8 cellular contexts compared by ENCODE assay signal in genomic region chr16:30924086-30924714, GRCh38. TPM values are rescaled to one million over a fixed set of nuclear protein-coding genes. Genes with fewer than 3 reads are reported as not detected.
A peak's percentile ranks its signal among the peaks of the same experiment; 100 is the strongest.
DNase-seq lines count a peak whose midpoint lies in the region; ATAC-seq and TF ChIP-seq lines count a peak whose summit lies in the region.

No MANE protein-coding gene starts in this region.

- H3K27me3 ChIP-seq in rectal smooth muscle tissue (ENCODE audit: control insufficient read depth, insufficient read depth, low read length) = no peaks in the 10 kb centered on the region

- H3K9me3 ChIP-seq in T-helper 17 cell (ENCODE audit: control insufficient read depth, low read length, poor library complexity, severe bottlenecking) = no peaks in the 10 kb centered on the region

- H3K27me3 Mint-ChIP-seq in T-helper 17 cell = no peaks in the 10 kb centered on the region

- no peaks in the 10 kb centered on the region for H3K36me3 Mint-ChIP-seq in T-helper 17 cell (ENCODE audit: low read depth)

- H3K4me1 ChIP-seq in rectal smooth muscle tissue (ENCODE audit: control insufficient read depth, insufficient read depth, low read length) = peaks cover 5% of the 10 kb centered on the region

- no peak overlapping the region for H3K9ac ChIP-seq in rectal smooth muscle tissue (ENCODE audit: low read length)

- DNase-seq in GM20000 (ENCODE audit: low spot score) = peak; percentile 70
- no peak for DNase-seq in T-helper 17 cell
- no peak for DNase-seq in fibroblast of pulmonary artery (ENCODE audit: low read depth)
- no peak for DNase-seq in NK-92 (lab: John Stamatoyannopoulos, UW; ENCODE audit: unreplicated experiment)
- no peak for DNase-seq in NCI-H2029 treated with DMSO at 0.1 percent for 48 hours (lab: John Stamatoyannopoulos, UW)

- no peak for TF ChIP-seq CTCF in GM20000 (IDR thresholded peaks at IDR 0.05; ENCODE audit: extremely low read depth, missing control alignments)
- no peak for TF ChIP-seq CTCF in fibroblast of pulmonary artery (IDR thresholded peaks at IDR 0.05; ENCODE audit: low read length, missing control alignments)

- H3K4me1 Mint-ChIP-seq in T-helper 17 cell = peaks cover 29% of the 10 kb centered on the region

- H3K4me3 Mint-ChIP-seq in T-helper 17 cell = peak overlapping the region; percentile 83

- H3K36me3 ChIP-seq in rectal smooth muscle tissue (ENCODE audit: control insufficient read depth, insufficient read depth, low read length) = no peaks in the 10 kb centered on the region

- peak overlapping the region; percentile 69 for H3K4me3 ChIP-seq in fibroblast of pulmonary artery (replicated peaks; ENCODE audit: low read depth, low read length)
- peak overlapping the region; percentile 60 for H3K4me3 ChIP-seq in rectal smooth muscle tissue (ENCODE audit: low read length)

- no peak overlapping the region for H3K27ac Mint-ChIP-seq in T-helper 17 cell

- H3K27ac ChIP-seq in rectal smooth muscle tissue (ENCODE audit: low read depth, low read length) = peak overlapping the region; percentile 72

- ATAC-seq in T-helper 17 cell (no peak), HG03280 (IDR thresholded peaks at IDR 0.05; ENCODE audit: unreplicated experiment) (no peak), GM21528 (IDR thresholded peaks at IDR 0.05; ENCODE audit: low FRiP score, unreplicated experiment) (no peak)

RNA-seq across cellular contexts. Expression of gene FBXL19, which starts 0.8 kb away (rescaled TPM):
- total RNA-seq in T-helper 17 cell = 10 to 100 TPM; 12.6 to 13.2 TPM

RNA-seq across cellular contexts. Expression of gene ORAI3, which starts 24.7 kb away (rescaled TPM):
- 1 to 10 TPM; 6.4 to 7.5 TPM for total RNA-seq in T-helper 17 cell

RNA-seq across cellular contexts. Expression of gene CTF1, which starts 27.8 kb away (rescaled TPM):
- total RNA-seq in T-helper 17 cell = under 1 TPM in 1 of 2 donors, not detected in 1; 0.26 TPM

RNA-seq across cellular contexts. Expression of gene BCL7C, which starts 30.3 kb away (rescaled TPM):
- total RNA-seq in T-helper 17 cell = 10 to 100 TPM; 22.5 to 22.8 TPM

RNA-seq across cellular contexts. Expression of gene SETD1A, which starts 33.4 kb away (rescaled TPM):
- total RNA-seq in T-helper 17 cell = 10 to 100 TPM; 31.3 to 45.5 TPM
